8 cellular contexts compared by ENCODE assay signal in the genomic region with DNA sequence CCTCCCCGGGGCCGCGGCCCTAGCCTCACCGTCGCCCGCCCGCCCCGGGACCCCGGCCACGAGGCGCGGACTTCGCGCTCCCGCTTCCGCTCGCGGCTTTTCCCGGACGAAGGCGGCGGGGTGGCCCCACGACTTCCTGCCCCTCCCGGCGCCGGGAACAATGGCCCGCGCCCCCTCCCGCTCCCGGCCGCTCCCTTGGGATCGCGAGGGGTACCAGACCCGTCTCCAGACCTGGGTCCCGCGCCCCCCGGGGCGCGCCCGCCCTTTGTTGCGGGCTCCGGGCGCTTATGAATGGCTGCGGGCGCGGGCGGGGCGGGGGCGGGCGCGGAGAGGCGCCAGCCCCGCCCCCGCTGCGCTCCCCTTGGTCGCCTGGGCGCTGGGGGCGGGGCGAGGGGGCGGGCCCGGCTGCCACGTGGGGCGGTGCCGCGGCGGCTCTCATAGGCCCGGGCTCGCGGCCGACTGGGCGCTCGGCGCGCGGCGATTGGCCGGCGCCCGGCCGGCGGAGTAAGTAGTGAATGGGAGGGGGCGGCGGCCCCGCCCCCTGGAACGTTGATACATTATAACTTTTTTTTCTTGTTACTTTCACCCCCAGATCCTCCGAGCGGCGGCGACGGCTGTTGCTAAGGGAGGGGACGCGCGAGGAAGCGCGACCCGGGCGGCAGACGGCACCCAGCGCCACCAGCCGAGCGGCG. TPM values are rescaled to one million over a fixed set of nuclear protein-coding genes. Genes with fewer than 3 reads are reported as not detected.
A peak's percentile ranks its signal among the peaks of the same experiment; 100 is the strongest.
DNase-seq lines count a peak whose midpoint lies in the region; ATAC-seq lines count a peak whose summit lies in the region.

No MANE protein-coding gene starts in this region.

- DNase-seq in AG08395 (ENCODE audit: low spot score) (peak; percentile 90), NCI-H460 (ENCODE audit: extremely low read depth, low read depth) (peak; percentile 90), cerebellum (ENCODE audit: low spot score) (peak; percentile 96), kidney tubule cell (ENCODE audit: low spot score) (peak; percentile 97)
- peak; percentile 90 for DNase-seq in activated CD4-positive, CD25-positive, alpha-beta regulatory T cell treated with anti-CD3 and anti-CD28 coated beads, Interleukin-2, amount 50 U/mL, for 72 hours
- DNase-seq in stimulated activated CD4-positive, alpha-beta T cell treated with anti-CD3 and anti-CD28 coated beads, Interleukin-1b, Interleukin-23, amount 100 ng/mL, for 1 hour (ENCODE audit: low read depth in 2 of 2): peak; percentile 89 to 96

- ATAC-seq in GM19035 (IDR thresholded peaks at IDR 0.05; ENCODE audit: unreplicated experiment) (peak; percentile 51), HG03280 (IDR thresholded peaks at IDR 0.05; ENCODE audit: unreplicated experiment) (peak; percentile 53)

RNA-seq across cellular contexts. Expression of gene MIDN, which starts 1.1 kb away (rescaled TPM):
- total RNA-seq in NCI-H460 (2014; rRNA removed; shearing (Covaris generic)): 16.5 and 21.4 TPM in 2 replicates
- polyA plus RNA-seq in NCI-H460 (2014; cell fraction: nucleus; rRNA removed): 43.6 and 72.7 TPM in 2 replicates
- total RNA-seq in cerebellum: 13.6 TPM

RNA-seq across cellular contexts. Expression of gene ATP5F1D, which starts 7.9 kb away (rescaled TPM):
- 37.2 and 37.8 TPM in 2 replicates for total RNA-seq in NCI-H460 (2014; rRNA removed; shearing (Covaris generic))
- 97.6 and 118 TPM in 2 replicates for polyA plus RNA-seq in NCI-H460 (2014; cell fraction: nucleus; rRNA removed)
- 10.9 TPM for total RNA-seq in cerebellum

RNA-seq across cellular contexts. Expression of gene CBARP, which starts 11.6 kb away (rescaled TPM):
- total RNA-seq in NCI-H460 (2014; rRNA removed; shearing (Covaris generic)): 1.8 and 3.1 TPM in 2 replicates
- polyA plus RNA-seq in NCI-H460 (2014; cell fraction: nucleus; rRNA removed): 4.7 and 6.6 TPM in 2 replicates
- 5.6 TPM for total RNA-seq in cerebellum

RNA-seq across cellular contexts. Expression of gene CIRBP, which starts 19.7 kb away (rescaled TPM):
- total RNA-seq in NCI-H460 (2014; rRNA removed; shearing (Covaris generic)): 134 and 148 TPM in 2 replicates
- polyA plus RNA-seq in NCI-H460 (2014; cell fraction: nucleus; rRNA removed): 341 and 581 TPM in 2 replicates
- 328 TPM for total RNA-seq in cerebellum

RNA-seq across cellular contexts. Expression of gene FAM174C, which starts 25.9 kb away (rescaled TPM):
- total RNA-seq in NCI-H460 (2014; rRNA removed; shearing (Covaris generic)): 42.7 and 59.3 TPM in 2 replicates
- polyA plus RNA-seq in NCI-H460 (2014; cell fraction: nucleus; rRNA removed): 63.3 and 94.9 TPM in 2 replicates
- 7.0 TPM for total RNA-seq in cerebellum

Comparison
In these comparisons a context has a peak if more than half of its experiments do, and no peak if none do; other contexts are left out.
1. Peak in every context shown above with its lines: DNase-seq and ATAC-seq.